Comparison of ENCODE assay signal across 34 cellular contexts in the genomic region with DNA sequence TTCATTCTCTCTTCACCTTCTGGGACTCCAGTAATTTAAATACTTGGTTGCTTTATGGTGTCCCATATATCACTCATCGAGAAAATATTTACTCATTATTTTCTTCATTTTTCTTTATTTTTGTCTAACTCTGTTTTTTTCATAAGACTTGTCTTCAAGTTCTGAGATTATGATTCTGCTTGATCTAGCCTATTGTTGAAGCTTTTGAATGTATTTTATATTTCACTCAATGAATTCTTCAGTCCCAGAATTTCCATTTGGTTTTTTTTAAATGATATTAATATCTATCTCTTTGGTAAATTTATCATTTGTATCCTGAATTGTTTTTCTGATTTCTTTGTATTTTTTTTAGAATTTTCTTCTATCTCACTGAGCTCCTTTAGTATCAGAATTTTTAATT.
"Had no signal": no experiment of that assay in that cellular context is flagged by ENCODE, and none has a peak within 500 bp of the region (broad histone marks: within the 10 kb centered on the region; RNA-seq: fewer than 3 reads in every experiment).

No MANE protein-coding gene starts in this region.

- H3K4me1 Mint-ChIP-seq: activated naive CD4-positive, alpha-beta T cell treated with anti-CD3 and anti-CD28 coated beads, Interleukin-2, amount 50 U/mL, for 24 hours; T-helper 17 cell had no signal

- H3K4me3 ChIP-seq: adrenal gland, body of pancreas, esophagus muscularis mucosa, heart left ventricle had no signal

- H3K27ac Mint-ChIP-seq: activated CD4-positive, alpha-beta memory T cell treated with anti-CD3 and anti-CD28 coated beads for 36 hours; activated CD4-positive, alpha-beta T cell treated with anti-CD3 and anti-CD28 coated beads for 36 hours; activated CD4-positive, alpha-beta T cell treated with anti-CD3 and anti-CD28 coated beads, Interleukin-2, amount 10 ng/mL, durations not matched to agents 24 days and 14 days; activated CD8-positive, alpha-beta memory T cell treated with anti-CD3 and anti-CD28 coated beads, Interleukin-2, amount 10 ng/mL, durations not matched to agents 7 days and 5 days; activated CD8-positive, alpha-beta T cell treated with anti-CD3 and anti-CD28 coated beads, Interleukin-2, amount 10 ng/mL, durations not matched to agents 7 days and 5 days; activated naive CD4-positive, alpha-beta T cell treated with anti-CD3 and anti-CD28 coated beads for 36 hours; activated naive CD4-positive, alpha-beta T cell treated with anti-CD3 and anti-CD28 coated beads, Interleukin-2, amount 50 U/mL, for 24 hours; activated naive CD8-positive, alpha-beta T cell treated with anti-CD3 and anti-CD28 coated beads for 36 hours; activated naive CD8-positive, alpha-beta T cell treated with anti-CD3 and anti-CD28 coated beads, Interleukin-2, amount 50 U/mL, for 24 hours; activated T-helper 1 cell treated with anti-CD3 and anti-CD28 coated beads, Interleukin-12 subunit alpha, Interleukin-12 subunit beta, Interleukin-2, Interleukin-4 antibody, amounts not matched to agents 30 ng/mL and 10 ng/mL and 1 ng/mL, durations not matched to agents 14 hours and 24 hours and 36 hours; activated T-helper 2 cell treated with anti-CD3 and anti-CD28 coated beads, Interferon-gamma antibody, Interleukin-2, Interleukin-4, amounts not matched to agents 10 μg/mL and 5 μg/mL and 100 μg/mL, durations not matched to agents 14 hours and 24 hours and 36 hours; effector memory CD8-positive, alpha-beta T cell; T-helper 17 cell; T-helper 2 cell treated with Interferon-gamma antibody and Interleukin-4, amounts not matched to agents 5 μg/mL and 100 μg/mL, for 36 hours had no signal

- H3K27me3 ChIP-seq: adrenal gland, body of pancreas, esophagus muscularis mucosa, foreskin keratinocyte, heart left ventricle had no signal

- H3K36me3 Mint-ChIP-seq: activated naive CD8-positive, alpha-beta T cell treated with anti-CD3 and anti-CD28 coated beads for 36 hours had no signal

- DNase-seq: activated CD4-positive, alpha-beta memory T cell treated with anti-CD3 and anti-CD28 coated beads for 36 hours; activated CD4-positive, alpha-beta T cell treated with anti-CD3 and anti-CD28 coated beads for 36 hours; activated CD4-positive, alpha-beta T cell treated with anti-CD3 and anti-CD28 coated beads, Interleukin-2, amount 10 ng/mL, durations not matched to agents 24 days and 14 days; activated CD4-positive, CD25-positive, alpha-beta regulatory T cell; activated CD4-positive, CD25-positive, alpha-beta regulatory T cell treated with anti-CD3 and anti-CD28 coated beads, Interleukin-2, amount 50 U/mL, for 72 hours; activated CD8-positive, alpha-beta memory T cell treated with anti-CD3 and anti-CD28 coated beads, Interleukin-2, amount 50 U/mL, for 4 hours; activated CD8-positive, alpha-beta T cell treated with anti-CD3 and anti-CD28 coated beads, Interleukin-2, amount 10 ng/mL, durations not matched to agents 7 days and 5 days; activated effector memory CD4-positive, alpha-beta T cell treated with anti-CD3 and anti-CD28 coated beads, Interleukin-2, amount 50 U/mL, for 16 hours; activated naive CD4-positive, alpha-beta T cell treated with anti-CD3 and anti-CD28 coated beads for 36 hours; activated naive CD8-positive, alpha-beta T cell treated with anti-CD3 and anti-CD28 coated beads for 36 hours; activated naive CD8-positive, alpha-beta T cell treated with anti-CD3 and anti-CD28 coated beads, Interleukin-2, amount 50 U/mL, for 24 hours; activated T-cell treated with anti-CD3 and anti-CD28 coated beads, Interleukin-2, amount 50 U/mL, for 1 hour; activated T-cell treated with anti-CD3 and anti-CD28 coated beads, Interleukin-2, amount 50 U/mL, for 48 hours; amygdala; aorta; body of pancreas; caudate nucleus; cortex of kidney; dermis blood vessel endothelial cell; effector CD4-positive, alpha-beta T cell; effector memory CD8-positive, alpha-beta T cell; erythroblast; foreskin keratinocyte; T-helper 17 cell; T1000 had no signal

- FAIRE-seq: colon had no signal

- H3K4me1 ChIP-seq: adrenal gland, body of pancreas, esophagus muscularis mucosa, heart left ventricle had no signal

- H3K27ac ChIP-seq: adrenal gland, body of pancreas, esophagus muscularis mucosa, foreskin keratinocyte, heart left ventricle had no signal

- H3K4me3 Mint-ChIP-seq: activated CD4-positive, alpha-beta memory T cell treated with anti-CD3 and anti-CD28 coated beads for 36 hours; activated CD4-positive, alpha-beta T cell treated with anti-CD3 and anti-CD28 coated beads for 36 hours; activated CD4-positive, alpha-beta T cell treated with anti-CD3 and anti-CD28 coated beads, Interleukin-2, amount 10 ng/mL, durations not matched to agents 24 days and 14 days; activated CD8-positive, alpha-beta memory T cell treated with anti-CD3 and anti-CD28 coated beads, Interleukin-2, amount 10 ng/mL, durations not matched to agents 7 days and 5 days; activated CD8-positive, alpha-beta T cell treated with anti-CD3 and anti-CD28 coated beads, Interleukin-2, amount 10 ng/mL, durations not matched to agents 7 days and 5 days; activated naive CD4-positive, alpha-beta T cell treated with anti-CD3 and anti-CD28 coated beads for 36 hours; activated naive CD4-positive, alpha-beta T cell treated with anti-CD3 and anti-CD28 coated beads, Interleukin-2, amount 50 U/mL, for 24 hours; activated naive CD8-positive, alpha-beta T cell treated with anti-CD3 and anti-CD28 coated beads for 36 hours; activated naive CD8-positive, alpha-beta T cell treated with anti-CD3 and anti-CD28 coated beads, Interleukin-2, amount 50 U/mL, for 24 hours; activated T-helper 1 cell treated with anti-CD3 and anti-CD28 coated beads, Interleukin-12 subunit alpha, Interleukin-12 subunit beta, Interleukin-2, Interleukin-4 antibody, amounts not matched to agents 30 ng/mL and 10 ng/mL and 1 ng/mL, durations not matched to agents 14 hours and 24 hours and 36 hours; effector memory CD8-positive, alpha-beta T cell; T-helper 17 cell; T-helper 2 cell treated with Interferon-gamma antibody and Interleukin-4, amounts not matched to agents 5 μg/mL and 100 μg/mL, for 36 hours had no signal

- H3K9me3 ChIP-seq: adrenal gland, body of pancreas had no signal

- ATAC-seq: activated CD4-positive, alpha-beta T cell treated with anti-CD3 and anti-CD28 coated beads for 36 hours; activated CD8-positive, alpha-beta memory T cell treated with anti-CD3 and anti-CD28 coated beads, Interleukin-2, amount 10 ng/mL, durations not matched to agents 7 days and 5 days; activated CD8-positive, alpha-beta T cell treated with anti-CD3 and anti-CD28 coated beads, Interleukin-2, amount 10 ng/mL, durations not matched to agents 7 days and 5 days; activated naive CD8-positive, alpha-beta T cell treated with anti-CD3 and anti-CD28 coated beads, Interleukin-2, amount 50 U/mL, for 24 hours; body of pancreas; effector memory CD8-positive, alpha-beta T cell; foreskin keratinocyte; T-helper 17 cell had no signal
